ENCODE assay signal across 10 cellular contexts in genomic region chr9:71895122-71895521, GRCh38. TPM values are rescaled to one million over a fixed set of nuclear protein-coding genes. Genes with fewer than 3 reads are reported as not detected.
A peak's percentile ranks its signal among the peaks of the same experiment; 100 is the strongest.
DNase-seq lines count a peak whose midpoint lies in the region; ATAC-seq, FAIRE-seq and TF ChIP-seq lines count a peak whose summit lies in the region.
"Had no signal": no experiment of that assay in that cellular context is flagged by ENCODE, and none has a peak within 500 bp of the region (broad histone marks: within the 10 kb centered on the region; RNA-seq: fewer than 3 reads in every experiment).

No MANE protein-coding gene starts in this region.

- H3K4me3 Mint-ChIP-seq in activated CD4-positive, alpha-beta T cell treated with anti-CD3 and anti-CD28 coated beads, Interleukin-2, amount 10 ng/mL, durations not matched to agents 24 days and 14 days, result peak overlapping the region; percentile 67
- no peak overlapping the region for H3K4me3 Mint-ChIP-seq in activated CD4-positive, alpha-beta T cell treated with anti-CD3 and anti-CD28 coated beads, Interleukin-2, amount 10 ng/mL, durations not matched to agents 7 days and 5 days
- peak overlapping the region; percentile 9 for H3K4me3 Mint-ChIP-seq in activated CD8-positive, alpha-beta T cell treated with anti-CD3 and anti-CD28 coated beads, Interleukin-2, amount 10 ng/mL, durations not matched to agents 7 days and 5 days

- intact Hi-C loops in activated CD4-positive, alpha-beta T cell treated with anti-CD3 and anti-CD28 coated beads, Interleukin-2, amount 10 ng/mL, durations not matched to agents 24 days and 14 days (cut with micrococcal nuclease), result loop anchor here (10.0 kb wide), 1 partner anchor 1260 kb away; the partner anchor contains the start of gene ANXA1

- H3K36me3 Mint-ChIP-seq in activated CD4-positive, alpha-beta T cell treated with anti-CD3 and anti-CD28 coated beads, Interleukin-2, amount 10 ng/mL, durations not matched to agents 24 days and 14 days (ENCODE audit: low read depth), result peaks cover 7% of the 10 kb centered on the region
- H3K36me3 Mint-ChIP-seq in activated CD4-positive, alpha-beta T cell treated with anti-CD3 and anti-CD28 coated beads, Interleukin-2, amount 10 ng/mL, durations not matched to agents 7 days and 5 days (ENCODE audit: low read depth), result peaks cover 34% of the 10 kb centered on the region
- peaks cover 32% of the 10 kb centered on the region for H3K36me3 Mint-ChIP-seq in activated CD8-positive, alpha-beta T cell treated with anti-CD3 and anti-CD28 coated beads, Interleukin-2, amount 10 ng/mL, durations not matched to agents 7 days and 5 days (ENCODE audit: low read depth)

- TF ChIP-seq CTCF in neutrophil (IDR thresholded peaks at IDR 0.05), result no peak

- peaks cover 55% of the 10 kb centered on the region for H3K4me1 Mint-ChIP-seq in activated CD4-positive, alpha-beta T cell treated with anti-CD3 and anti-CD28 coated beads, Interleukin-2, amount 10 ng/mL, durations not matched to agents 24 days and 14 days
- H3K4me1 Mint-ChIP-seq in activated CD4-positive, alpha-beta T cell treated with anti-CD3 and anti-CD28 coated beads, Interleukin-2, amount 10 ng/mL, durations not matched to agents 7 days and 5 days, result peaks cover 63% of the 10 kb centered on the region
- peaks cover 72% of the 10 kb centered on the region for H3K4me1 Mint-ChIP-seq in activated CD8-positive, alpha-beta T cell treated with anti-CD3 and anti-CD28 coated beads, Interleukin-2, amount 10 ng/mL, durations not matched to agents 7 days and 5 days (ENCODE audit: low read depth)

- CTCF ChIA-PET in activated CD4-positive, alpha-beta T cell treated with anti-CD3 and anti-CD28 coated beads, Interleukin-2, amount 10 ng/mL, durations not matched to agents 7 days and 5 days (lab: Charles Lee), result interaction anchor here (1.1 to 1.9 kb wide), 2 partner anchors 16 to 18 kb away, joined by 3 to 6 read pairs; partner anchors contain the start of genes ABHD17B and C9orf85
- CTCF ChIA-PET in activated CD8-positive, alpha-beta T cell treated with anti-CD3 and anti-CD28 coated beads, Interleukin-2, amount 10 ng/mL, durations not matched to agents 7 days and 5 days (lab: Charles Lee), result interaction anchor here (1.3 to 5.0 kb wide), 2 partner anchors 8 to 130 kb away, joined by 3 to 31 read pairs; no protein-coding TSS in a partner anchor

- no peak for TF ChIP-seq POLR2A in GM12891 (IDR thresholded peaks at IDR 0.05; ENCODE audit: low read depth, low read length)

- no peaks in the 10 kb centered on the region for H3K9me3 ChIP-seq in neutrophil

- H3K27ac Mint-ChIP-seq in activated CD4-positive, alpha-beta T cell treated with anti-CD3 and anti-CD28 coated beads, Interleukin-2, amount 10 ng/mL, durations not matched to agents 24 days and 14 days, result peak overlapping the region; percentile 50
- no peak overlapping the region for H3K27ac Mint-ChIP-seq in activated CD4-positive, alpha-beta T cell treated with anti-CD3 and anti-CD28 coated beads, Interleukin-2, amount 10 ng/mL, durations not matched to agents 7 days and 5 days
- peak overlapping the region; percentile 95 for H3K27ac Mint-ChIP-seq in activated CD8-positive, alpha-beta T cell treated with anti-CD3 and anti-CD28 coated beads, Interleukin-2, amount 10 ng/mL, durations not matched to agents 7 days and 5 days

- in situ Hi-C loops in KBM-7 (cut with MboI; ENCODE audit: low pct_unique_long_range_greater_than_20kb, low sequenced_read_pairs), result no loop called here

- H3K27me3 Mint-ChIP-seq in activated CD4-positive, alpha-beta T cell treated with anti-CD3 and anti-CD28 coated beads, Interleukin-2, amount 10 ng/mL, durations not matched to agents 24 days and 14 days, result no peaks in the 10 kb centered on the region
- H3K27me3 Mint-ChIP-seq in activated CD4-positive, alpha-beta T cell treated with anti-CD3 and anti-CD28 coated beads, Interleukin-2, amount 10 ng/mL, durations not matched to agents 7 days and 5 days, result no peaks in the 10 kb centered on the region
- H3K27me3 Mint-ChIP-seq in activated CD8-positive, alpha-beta T cell treated with anti-CD3 and anti-CD28 coated beads, Interleukin-2, amount 10 ng/mL, durations not matched to agents 7 days and 5 days (ENCODE audit: low read depth), result no peaks in the 10 kb centered on the region

- POLR2A ChIA-PET in activated CD4-positive, alpha-beta T cell treated with anti-CD3 and anti-CD28 coated beads, Interleukin-2, amount 10 ng/mL, durations not matched to agents 7 days and 5 days (lab: Charles Lee), result no interaction called here
- POLR2A ChIA-PET in activated CD8-positive, alpha-beta T cell treated with anti-CD3 and anti-CD28 coated beads, Interleukin-2, amount 10 ng/mL, durations not matched to agents 7 days and 5 days (lab: Charles Lee), result interaction anchor here (6.1 kb wide), 1 partner anchor 16 kb away, joined by 67 read pairs; the partner anchor contains the start of genes ABHD17B and C9orf85

- peaks cover 24 to 50% of the 10 kb centered on the region in 2 experiments for H3K4me1 ChIP-seq in neutrophil (ENCODE audit: control insufficient read depth in 1 of 2, insufficient read depth in 1 of 2, low read depth in 1 of 2, low read length in 1 of 2)

- H3K4me3 ChIP-seq in neutrophil (ENCODE audit: low read depth in 1 of 2, low read length in 1 of 2), result no peak overlapping the region

- H3K36me3 ChIP-seq in neutrophil, result no peaks in the 10 kb centered on the region

- H3K9me3 Mint-ChIP-seq in activated CD4-positive, alpha-beta T cell treated with anti-CD3 and anti-CD28 coated beads, Interleukin-2, amount 10 ng/mL, durations not matched to agents 24 days and 14 days, result no peaks in the 10 kb centered on the region
- H3K9me3 Mint-ChIP-seq in activated CD4-positive, alpha-beta T cell treated with anti-CD3 and anti-CD28 coated beads, Interleukin-2, amount 10 ng/mL, durations not matched to agents 7 days and 5 days, result peaks cover 8% of the 10 kb centered on the region
- H3K9me3 Mint-ChIP-seq in activated CD8-positive, alpha-beta T cell treated with anti-CD3 and anti-CD28 coated beads, Interleukin-2, amount 10 ng/mL, durations not matched to agents 7 days and 5 days (ENCODE audit: insufficient read depth), result no peaks in the 10 kb centered on the region

- no peak for FAIRE-seq in GM12891 (lab: Jason Lieb, UNC)

- DNase-seq in activated CD4-positive, alpha-beta T cell treated with anti-CD3 and anti-CD28 coated beads, Interleukin-2, amount 10 ng/mL, durations not matched to agents 24 days and 14 days, result no peak
- DNase-seq in activated CD4-positive, alpha-beta T cell treated with anti-CD3 and anti-CD28 coated beads, Interleukin-2, amount 10 ng/mL, durations not matched to agents 7 days and 5 days, result no peak
- no peak for DNase-seq in activated CD8-positive, alpha-beta T cell treated with anti-CD3 and anti-CD28 coated beads, Interleukin-2, amount 10 ng/mL, durations not matched to agents 7 days and 5 days
- DNase-seq in GM12891 (ENCODE audit: insufficient read length, low spot score), result no peak
- no peak for DNase-seq in KBM-7
- DNase-seq in glomerular visceral epithelial cell (ENCODE audit: extremely low spot score), result no peak
- DNase-seq: 8988T, NCI-H510A treated with DMSO at 0.1 percent for 48 hours had no signal

- H3K27ac ChIP-seq in neutrophil, result peak overlapping the region; percentile 46

- no peaks in the 10 kb centered on the region for H3K27me3 ChIP-seq in neutrophil

- peak; percentile 62 for ATAC-seq in HG03378 (IDR thresholded peaks at IDR 0.05; ENCODE audit: unreplicated experiment)
- ATAC-seq in activated CD8-positive, alpha-beta T cell treated with anti-CD3 and anti-CD28 coated beads, Interleukin-2, amount 10 ng/mL, durations not matched to agents 7 days and 5 days, result peak; percentile 28

TF ChIP-seq in GM12891, 5 proteins besides CTCF, POLR2A, EP300 and RAD21:
- TF ChIP-seq PAX5 (IDR thresholded peaks at IDR 0.05; ENCODE audit: insufficient read depth, low read length, severe bottlenecking) (no peak), SPI1 (IDR thresholded peaks at IDR 0.05; ENCODE audit: low read depth, low read length) (no peak), TAF1 (IDR thresholded peaks at IDR 0.05; ENCODE audit: low read depth, low read length) (no peak), POU2F2 (IDR thresholded peaks at IDR 0.05; ENCODE audit: low read depth, low read length) (no peak), POLR2AphosphoS5 (IDR thresholded peaks at IDR 0.05; ENCODE audit: low read depth, low read length) (no peak)

RNA-seq across cellular contexts. Expression of gene ABHD17B, which starts 15.9 kb away (rescaled TPM):
- total RNA-seq in activated CD4-positive, alpha-beta T cell treated with anti-CD3 and anti-CD28 coated beads, Interleukin-2, amount 10 ng/mL, durations not matched to agents 24 days and 14 days, result 18.3 and 19.7 TPM in 2 replicates
- total RNA-seq in activated CD4-positive, alpha-beta T cell treated with anti-CD3 and anti-CD28 coated beads, Interleukin-2, amount 10 ng/mL, durations not matched to agents 7 days and 5 days, result 10 to 100 TPM; 21.5 to 21.6 TPM
- 10 to 100 TPM; 27.2 to 28.3 TPM for total RNA-seq in activated CD8-positive, alpha-beta T cell treated with anti-CD3 and anti-CD28 coated beads, Interleukin-2, amount 10 ng/mL, durations not matched to agents 7 days and 5 days
- polyA plus RNA-seq in GM12891 (2012; ENCODE audit: low read depth, missing spikeins), result 7.0 TPM

RNA-seq across cellular contexts. Expression of gene C9orf85, which starts 16.3 kb away (rescaled TPM):
- 9.4 and 11.6 TPM in 2 replicates for total RNA-seq in activated CD4-positive, alpha-beta T cell treated with anti-CD3 and anti-CD28 coated beads, Interleukin-2, amount 10 ng/mL, durations not matched to agents 24 days and 14 days
- total RNA-seq in activated CD4-positive, alpha-beta T cell treated with anti-CD3 and anti-CD28 coated beads, Interleukin-2, amount 10 ng/mL, durations not matched to agents 7 days and 5 days, result 10 to 100 TPM; 11.0 to 11.6 TPM
- 10 to 100 TPM; 11.1 to 12.0 TPM for total RNA-seq in activated CD8-positive, alpha-beta T cell treated with anti-CD3 and anti-CD28 coated beads, Interleukin-2, amount 10 ng/mL, durations not matched to agents 7 days and 5 days
- 8.4 TPM for polyA plus RNA-seq in GM12891 (2012; ENCODE audit: low read depth, missing spikeins)
